In the genomic region with DNA sequence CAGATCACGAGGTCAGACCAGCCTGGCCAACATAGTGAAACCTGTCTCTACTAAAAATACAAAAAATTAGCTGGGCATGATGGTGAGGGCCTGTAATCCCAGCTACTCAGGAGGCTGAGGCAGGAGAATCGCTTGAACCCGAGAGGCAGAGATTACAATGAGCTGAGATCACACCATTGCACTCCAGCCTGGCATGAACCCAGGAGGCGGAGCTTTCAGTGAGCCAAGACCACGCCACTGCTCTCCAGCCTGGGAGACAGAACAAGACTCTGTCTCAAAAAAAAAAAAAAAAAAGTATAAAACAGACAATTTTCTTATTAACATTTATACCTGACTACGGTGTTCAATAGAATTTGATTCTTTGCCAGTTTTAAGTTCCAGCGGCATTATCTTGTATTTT, we compare ENCODE assay signal across 8 cellular contexts. TPM values are rescaled to one million over a fixed set of nuclear protein-coding genes. Genes with fewer than 3 reads are reported as not detected.
A peak's percentile ranks its signal among the peaks of the same experiment; 100 is the strongest.
DNase-seq lines count a peak whose midpoint lies in the region; ATAC-seq and TF ChIP-seq lines count a peak whose summit lies in the region.
"Not testable (repeated sequence)": the region's sequence is repeated elsewhere in the genome, so short reads cannot be mapped to it uniquely, and the experiment has no call there.

No MANE protein-coding gene starts in this region.

- H3K4me1 ChIP-seq in SJCRH30, psoas muscle: not testable (repeated sequence)

- H3K36me3 ChIP-seq in SJCRH30 (peaks cover 25% of the 10 kb centered on the region), psoas muscle (ENCODE audit: insufficient read depth in 1 of 2, low read depth in 1 of 2) (peaks cover 0 to 12% of the 10 kb centered on the region in 2 donors)

- peak overlapping the region; percentile 34 for H3K27ac ChIP-seq in 22Rv1
- H3K27ac ChIP-seq in SJCRH30, psoas muscle: not testable (repeated sequence)

- H3K9me3 ChIP-seq in SJCRH30 (replicated peaks); psoas muscle: not testable (repeated sequence)

- H3K27me3 ChIP-seq in SJCRH30; psoas muscle (ENCODE audit: insufficient read depth in 3 of 3, low read length in 2 of 3): not testable (repeated sequence)

- DNase-seq in EL (peak; percentile 84), LHCN-M2 (ENCODE audit: low read depth) (peak; percentile 16), SJCRH30 (peak; percentile 37 to 41), choroid plexus epithelial cell (ENCODE audit: low read depth) (peak; percentile 74), foreskin fibroblast (peak; percentile 36 to 38), islet precursor cell (peak; percentile 61), psoas muscle (peak; percentile 27 to 55)

- TF ChIP-seq CTCF in 22Rv1 (IDR thresholded peaks at IDR 0.05); choroid plexus epithelial cell (conservative IDR thresholded peaks at IDR 0.05; ENCODE audit: low read depth, low read length); foreskin fibroblast (IDR thresholded peaks at IDR 0.05; ENCODE audit: low read depth, low read length); psoas muscle (IDR thresholded peaks at IDR 0.05): not testable (repeated sequence)

- ATAC-seq in psoas muscle = not testable (repeated sequence)

- intact Hi-C loops in psoas muscle (cut with DNase I) = not testable (repeated sequence)

- WGBS in psoas muscle, 3 donors = 58 to 72% (median 61%) methylated on average over 7 of the region's 7 CpGs

- H3K4me3 ChIP-seq in SJCRH30; choroid plexus epithelial cell (ENCODE audit: low read depth, low read length); foreskin fibroblast (ENCODE audit: low read depth in 1 of 2, low read length in 2 of 2); psoas muscle: not testable (repeated sequence)

RNA-seq across cellular contexts. Expression of gene DNA2, which starts 22.1 kb away (rescaled TPM):
- total RNA-seq in LHCN-M2 (2014; rRNA removed) (16.0 and 19.4 TPM in 2 replicates), psoas muscle (1 to 10 TPM; 1.6 to 3.8 (median 1.9) TPM)
- 2.2 TPM for polyA plus RNA-seq in LHCN-M2 (2012)
- total RNA-seq in SJCRH30 (2014; rRNA removed; shearing (Covaris generic)) = 38.3 and 45.5 TPM in 2 replicates
- 1 to 10 TPM in 2 of 3 donors, under 1 TPM in 1; 0.56 to 1.8 (median 1.5) TPM for polyA plus RNA-seq in psoas muscle

RNA-seq across cellular contexts. Expression of gene RUFY2, which starts 42.6 kb away (rescaled TPM):
- total RNA-seq in LHCN-M2 (2014; rRNA removed) = 14.0 and 19.1 TPM in 2 replicates
- polyA plus RNA-seq in LHCN-M2 (2012) = 4.6 TPM
- total RNA-seq in SJCRH30 (2014; rRNA removed; shearing (Covaris generic)) = 10.8 and 16.3 TPM in 2 replicates
- 10 to 100 TPM in 2 of 4 donors, 1 to 10 TPM in 2; 8.1 to 12.5 (median 10.7) TPM for total RNA-seq in psoas muscle
- polyA plus RNA-seq in psoas muscle = 10 to 100 TPM in 1 of 3 donors, 1 to 10 TPM in 2; 3.1 to 10.1 (median 4.0) TPM

Comparison
In these comparisons a context has a peak if more than half of its experiments do, and no peak if none do; other contexts are left out.
1. DNase-seq: peak in every context shown above with its lines; median percentile 84 in EL; 74 in choroid plexus epithelial cell; 61 in islet precursor cell; 41 in psoas muscle; 39 in SJCRH30; 37 in foreskin fibroblast; 16 in LHCN-M2.